ENCODE assay signal across 1 cellular context in genomic region chr4:141041021-141041476, GRCh38.
A peak's percentile ranks its signal among the peaks of the same experiment; 100 is the strongest.
TF ChIP-seq lines count a peak whose summit lies in the region.

No MANE protein-coding gene starts in this region.

TF ChIP-seq in HEK293, 187 proteins besides CTCF, POLR2A, EP300 and RAD21 (continued from another document and continues in another):
- TF ChIP-seq PATZ1 (tag by site-specific recombination; IDR thresholded peaks at IDR 0.05) (peak; percentile 61), SP7 (tag by site-specific recombination; IDR thresholded peaks at IDR 0.05) (no peak), ZBTB48 (tag by site-specific recombination; IDR thresholded peaks at IDR 0.05) (no peak), ZNF114 (tag by site-specific recombination; IDR thresholded peaks at IDR 0.05) (no peak), ZNF19 (tag by site-specific recombination; IDR thresholded peaks at IDR 0.05; ENCODE audit: low read depth) (no peak), ZNF292 (tag by site-specific recombination; IDR thresholded peaks at IDR 0.05; ENCODE audit: borderline replicate concordance, low read depth) (no peak), GFI1B (tag by site-specific recombination; IDR thresholded peaks at IDR 0.05) (peak; percentile 96), ZNF629 (tag by site-specific recombination; IDR thresholded peaks at IDR 0.05) (peak; percentile 91), TRIM28 (IDR thresholded peaks at IDR 0.05; ENCODE audit: borderline replicate concordance, low read length) (peak; percentile 70; the same call in 1 of the 2 replicates), ZNF488 (tag by site-specific recombination; IDR thresholded peaks at IDR 0.05) (peak; percentile 72; the same call in 1 of the 2 replicates), ZNF132 (tag by site-specific recombination; IDR thresholded peaks at IDR 0.05; ENCODE audit: borderline replicate concordance) (no peak), ZNF785 (tag by site-specific recombination; IDR thresholded peaks at IDR 0.05) (no peak), KLF17 (tag by site-specific recombination; IDR thresholded peaks at IDR 0.05) (no peak), OSR2 (tag by site-specific recombination; IDR thresholded peaks at IDR 0.05) (peak; percentile 94), ZBTB6 (tag by site-specific recombination; IDR thresholded peaks at IDR 0.05) (no peak), OVOL3 (tag by site-specific recombination; IDR thresholded peaks at IDR 0.05) (peak; percentile 60; the same call in 1 of the 2 replicates), SCRT2 (tag by site-specific recombination; IDR thresholded peaks at IDR 0.05) (no peak), GLIS1 (tag by site-specific recombination; IDR thresholded peaks at IDR 0.05) (peak; percentile 56), ZEB2 (tag by site-specific recombination; IDR thresholded peaks at IDR 0.05) (peak; percentile 73), ZNF76 (tag by site-specific recombination; IDR thresholded peaks at IDR 0.05; ENCODE audit: borderline replicate concordance, low read depth) (0 out of 2 replicates have a peak, but pooled peaks have one; percentile 19), ZNF24 (tag by site-specific recombination; IDR thresholded peaks at IDR 0.05) (peak; percentile 95), ZNF202 (tag by site-specific recombination; IDR thresholded peaks at IDR 0.05; ENCODE audit: borderline replicate concordance) (no peak), YY2 (tag by site-specific recombination; IDR thresholded peaks at IDR 0.05) (no peak), ZBTB44 (tag by site-specific recombination; IDR thresholded peaks at IDR 0.05) (peak; percentile 98), MZF1 (tag by site-specific recombination; IDR thresholded peaks at IDR 0.05; ENCODE audit: borderline replicate concordance) (peak; percentile 68; the same call in 1 of the 2 replicates), ZNF624 (tag by site-specific recombination; IDR thresholded peaks at IDR 0.05) (no peak), ZNF157 (tag by site-specific recombination; IDR thresholded peaks at IDR 0.05) (no peak), ZNF704 (tag by site-specific recombination; IDR thresholded peaks at IDR 0.05) (no peak), ZNF580 (tag by site-specific recombination; IDR thresholded peaks at IDR 0.05) (peak; percentile 89), REST (tag by site-specific recombination; IDR thresholded peaks at IDR 0.05) (no peak), ZNF112 (tag by site-specific recombination; IDR thresholded peaks at IDR 0.05) (no peak), EGR2 (tag by site-specific recombination; IDR thresholded peaks at IDR 0.05; ENCODE audit: low read depth) (no peak), ZBTB1 (tag by site-specific recombination; IDR thresholded peaks at IDR 0.05) (no peak), YY1 (tag by site-specific recombination; IDR thresholded peaks at IDR 0.05) (peak; percentile 28; the same call in 1 of the 2 replicates), ZNF776 (tag by site-specific recombination; IDR thresholded peaks at IDR 0.05; ENCODE audit: borderline replicate concordance) (no peak), ZNF654 (tag by site-specific recombination; IDR thresholded peaks at IDR 0.05; ENCODE audit: low read depth) (no peak), ZNF664 (tag by site-specific recombination; IDR thresholded peaks at IDR 0.05) (peak; percentile 96), ZNF677 (tag by site-specific recombination; IDR thresholded peaks at IDR 0.05) (no peak), ZNF266 (tag by site-specific recombination; IDR thresholded peaks at IDR 0.05; ENCODE audit: low read depth) (no peak), ZSCAN16 (tag by site-specific recombination; IDR thresholded peaks at IDR 0.05) (no peak), ZNF10 (tag by site-specific recombination; IDR thresholded peaks at IDR 0.05) (0 out of 2 replicates have a peak, but pooled peaks have one; percentile 58), INSM2 (tag by site-specific recombination; IDR thresholded peaks at IDR 0.05) (peak; percentile 92), ZNF433 (tag by site-specific recombination; IDR thresholded peaks at IDR 0.05; ENCODE audit: low read depth) (no peak), KLF8 (tag by site-specific recombination; IDR thresholded peaks at IDR 0.05) (peak; percentile 62), ZNF555 (tag by site-specific recombination; conservative IDR thresholded peaks at IDR 0.05) (no peak), WT1 (tag by site-specific recombination; IDR thresholded peaks at IDR 0.05) (peak; percentile 96), TCF7L2 (IDR thresholded peaks at IDR 0.05; ENCODE audit: borderline replicate concordance, low read depth, low read length) (peak; percentile 45; the same call in 1 of the 2 replicates), ZNF558 (tag by site-specific recombination; IDR thresholded peaks at IDR 0.05) (no peak), ZNF639 (tag by site-specific recombination; IDR thresholded peaks at IDR 0.05) (peak; percentile 55), HIC1 (tag by site-specific recombination; IDR thresholded peaks at IDR 0.05) (0 out of 2 replicates have a peak, but pooled peaks have one; percentile 15), ZNF23 (tag by site-specific recombination; IDR thresholded peaks at IDR 0.05; ENCODE audit: borderline replicate concordance) (no peak)
